Comparison of ENCODE assay signal across 1 cellular context in the genomic region with DNA sequence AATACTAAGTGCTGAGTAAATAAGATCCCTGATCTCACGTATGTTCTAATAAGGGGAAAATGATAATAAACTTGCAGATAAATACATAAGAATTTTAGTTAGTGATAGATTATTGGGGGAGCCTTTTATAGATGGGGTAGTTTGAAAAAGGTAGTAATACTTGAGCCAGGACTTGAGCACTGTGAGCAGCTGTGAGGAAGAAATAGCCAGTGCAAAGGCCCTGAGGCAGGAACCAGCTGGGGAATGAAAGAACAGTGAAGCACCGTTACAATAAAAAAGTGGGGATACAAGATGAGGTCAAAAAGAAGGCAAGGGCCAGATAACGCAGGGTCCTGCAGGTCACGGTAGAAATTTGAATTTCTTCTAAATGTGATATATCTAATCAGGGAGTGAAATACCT.
TF ChIP-seq lines count a peak whose summit lies in the region.

No MANE protein-coding gene starts in this region.

TF ChIP-seq in HepG2, 621 proteins besides CTCF, POLR2A, EP300 and RAD21 (continued from another document and continues in another):
- TF ChIP-seq, protein P1, sequence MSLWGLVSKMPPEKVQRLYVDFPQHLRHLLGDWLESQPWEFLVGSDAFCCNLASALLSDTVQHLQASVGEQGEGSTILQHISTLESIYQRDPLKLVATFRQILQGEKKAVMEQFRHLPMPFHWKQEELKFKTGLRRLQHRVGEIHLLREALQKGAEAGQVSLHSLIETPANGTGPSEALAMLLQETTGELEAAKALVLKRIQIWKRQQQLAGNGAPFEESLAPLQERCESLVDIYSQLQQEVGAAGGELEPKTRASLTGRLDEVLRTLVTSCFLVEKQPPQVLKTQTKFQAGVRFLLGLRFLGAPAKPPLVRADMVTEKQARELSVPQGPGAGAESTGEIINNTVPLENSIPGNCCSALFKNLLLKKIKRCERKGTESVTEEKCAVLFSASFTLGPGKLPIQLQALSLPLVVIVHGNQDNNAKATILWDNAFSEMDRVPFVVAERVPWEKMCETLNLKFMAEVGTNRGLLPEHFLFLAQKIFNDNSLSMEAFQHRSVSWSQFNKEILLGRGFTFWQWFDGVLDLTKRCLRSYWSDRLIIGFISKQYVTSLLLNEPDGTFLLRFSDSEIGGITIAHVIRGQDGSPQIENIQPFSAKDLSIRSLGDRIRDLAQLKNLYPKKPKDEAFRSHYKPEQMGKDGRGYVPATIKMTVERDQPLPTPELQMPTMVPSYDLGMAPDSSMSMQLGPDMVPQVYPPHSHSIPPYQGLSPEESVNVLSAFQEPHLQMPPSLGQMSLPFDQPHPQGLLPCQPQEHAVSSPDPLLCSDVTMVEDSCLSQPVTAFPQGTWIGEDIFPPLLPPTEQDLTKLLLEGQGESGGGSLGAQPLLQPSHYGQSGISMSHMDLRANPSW (CRISPR knock-in tag; IDR thresholded peaks at IDR 0.05; ENCODE audit: borderline replicate concordance), result no peak
- TF ChIP-seq ZNF747 (CRISPR knock-in tag; IDR thresholded peaks at IDR 0.05; ENCODE audit: borderline replicate concordance) (no peak), AGO1 (IDR thresholded peaks at IDR 0.05; ENCODE audit: low read depth, low read length, poor library complexity, severe bottlenecking) (no peak), MTA3 (CRISPR knock-in tag; IDR thresholded peaks at IDR 0.05) (no peak), TOE1 (CRISPR knock-in tag; IDR thresholded peaks at IDR 0.05) (no peak), ASH2L (IDR thresholded peaks at IDR 0.05; ENCODE audit: insufficient read length, low read depth, low read length) (no peak), KDM1A (CRISPR knock-in tag; IDR thresholded peaks at IDR 0.05) (peak; percentile 87), ZNF225 (CRISPR knock-in tag; IDR thresholded peaks at IDR 0.05) (no peak), RCOR2 (CRISPR knock-in tag; IDR thresholded peaks at IDR 0.05) (peak; percentile 88; the same call in 1 of the 2 replicates), ZNF343 (CRISPR knock-in tag; IDR thresholded peaks at IDR 0.05) (no peak), ZNF589 (CRISPR knock-in tag; conservative IDR thresholded peaks at IDR 0.05) (no peak), MBNL3 (CRISPR knock-in tag; conservative IDR thresholded peaks at IDR 0.05) (no peak), ZNF263 (CRISPR knock-in tag; IDR thresholded peaks at IDR 0.05) (no peak), TEAD2 (CRISPR knock-in tag; IDR thresholded peaks at IDR 0.05) (no peak), ZNF232 (CRISPR knock-in tag; IDR thresholded peaks at IDR 0.05; ENCODE audit: borderline replicate concordance) (no peak), ZNF781 (CRISPR knock-in tag; IDR thresholded peaks at IDR 0.05; ENCODE audit: borderline replicate concordance, not compliant biosample characterization) (no peak), ZSCAN22 (CRISPR knock-in tag; IDR thresholded peaks at IDR 0.05) (no peak), ZNF644 (CRISPR knock-in tag; IDR thresholded peaks at IDR 0.05; ENCODE audit: low read depth) (no peak), ZMAT3 (CRISPR knock-in tag; conservative IDR thresholded peaks at IDR 0.05) (no peak), ZNF761 (CRISPR knock-in tag; conservative IDR thresholded peaks at IDR 0.05) (no peak), CBX1 (IDR thresholded peaks at IDR 0.05; ENCODE audit: low read depth) (no peak), KAT8 (CRISPR knock-in tag; IDR thresholded peaks at IDR 0.05) (0 out of 2 replicates have a peak, but pooled peaks have one; percentile 12), ZNF234 (CRISPR knock-in tag; conservative IDR thresholded peaks at IDR 0.05) (no peak), YY1 (IDR thresholded peaks at IDR 0.05; ENCODE audit: insufficient read depth, insufficient replicate concordance, low read depth, low read length) (no peak), FOSL1 (CRISPR knock-in tag; IDR thresholded peaks at IDR 0.05; ENCODE audit: borderline replicate concordance) (no peak), TOPORS (CRISPR knock-in tag; IDR thresholded peaks at IDR 0.05) (no peak), GABPB1 (CRISPR knock-in tag; IDR thresholded peaks at IDR 0.05) (no peak)
- TF ChIP-seq, protein P2, sequence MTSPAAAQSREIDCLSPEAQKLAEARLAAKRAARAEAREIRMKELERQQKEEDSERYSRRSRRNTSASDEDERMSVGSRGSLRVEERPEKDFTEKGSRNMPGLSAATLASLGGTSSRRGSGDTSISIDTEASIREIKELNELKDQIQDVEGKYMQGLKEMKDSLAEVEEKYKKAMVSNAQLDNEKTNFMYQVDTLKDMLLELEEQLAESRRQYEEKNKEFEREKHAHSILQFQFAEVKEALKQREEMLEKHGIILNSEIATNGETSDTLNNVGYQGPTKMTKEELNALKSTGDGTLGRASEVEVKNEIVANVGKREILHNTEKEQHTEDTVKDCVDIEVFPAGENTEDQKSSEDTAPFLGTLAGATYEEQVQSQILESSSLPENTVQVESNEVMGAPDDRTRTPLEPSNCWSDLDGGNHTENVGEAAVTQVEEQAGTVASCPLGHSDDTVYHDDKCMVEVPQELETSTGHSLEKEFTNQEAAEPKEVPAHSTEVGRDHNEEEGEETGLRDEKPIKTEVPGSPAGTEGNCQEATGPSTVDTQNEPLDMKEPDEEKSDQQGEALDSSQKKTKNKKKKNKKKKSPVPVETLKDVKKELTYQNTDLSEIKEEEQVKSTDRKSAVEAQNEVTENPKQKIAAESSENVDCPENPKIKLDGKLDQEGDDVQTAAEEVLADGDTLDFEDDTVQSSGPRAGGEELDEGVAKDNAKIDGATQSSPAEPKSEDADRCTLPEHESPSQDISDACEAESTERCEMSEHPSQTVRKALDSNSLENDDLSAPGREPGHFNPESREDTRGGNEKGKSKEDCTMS (CRISPR knock-in tag; conservative IDR thresholded peaks at IDR 0.05), result no peak
- TF ChIP-seq, protein P3, sequence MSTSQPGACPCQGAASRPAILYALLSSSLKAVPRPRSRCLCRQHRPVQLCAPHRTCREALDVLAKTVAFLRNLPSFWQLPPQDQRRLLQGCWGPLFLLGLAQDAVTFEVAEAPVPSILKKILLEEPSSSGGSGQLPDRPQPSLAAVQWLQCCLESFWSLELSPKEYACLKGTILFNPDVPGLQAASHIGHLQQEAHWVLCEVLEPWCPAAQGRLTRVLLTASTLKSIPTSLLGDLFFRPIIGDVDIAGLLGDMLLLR (CRISPR knock-in tag; IDR thresholded peaks at IDR 0.05), result no peak
- TF ChIP-seq, protein P4, sequence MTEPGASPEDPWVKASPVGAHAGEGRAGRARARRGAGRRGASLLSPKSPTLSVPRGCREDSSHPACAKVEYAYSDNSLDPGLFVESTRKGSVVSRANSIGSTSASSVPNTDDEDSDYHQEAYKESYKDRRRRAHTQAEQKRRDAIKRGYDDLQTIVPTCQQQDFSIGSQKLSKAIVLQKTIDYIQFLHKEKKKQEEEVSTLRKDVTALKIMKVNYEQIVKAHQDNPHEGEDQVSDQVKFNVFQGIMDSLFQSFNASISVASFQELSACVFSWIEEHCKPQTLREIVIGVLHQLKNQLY (CRISPR knock-in tag; IDR thresholded peaks at IDR 0.05), result no peak
- TF ChIP-seq, protein P5, sequence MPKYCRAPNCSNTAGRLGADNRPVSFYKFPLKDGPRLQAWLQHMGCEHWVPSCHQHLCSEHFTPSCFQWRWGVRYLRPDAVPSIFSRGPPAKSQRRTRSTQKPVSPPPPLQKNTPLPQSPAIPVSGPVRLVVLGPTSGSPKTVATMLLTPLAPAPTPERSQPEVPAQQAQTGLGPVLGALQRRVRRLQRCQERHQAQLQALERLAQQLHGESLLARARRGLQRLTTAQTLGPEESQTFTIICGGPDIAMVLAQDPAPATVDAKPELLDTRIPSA (CRISPR knock-in tag; IDR thresholded peaks at IDR 0.05; ENCODE audit: borderline replicate concordance), result no peak
- TF ChIP-seq, protein P6, sequence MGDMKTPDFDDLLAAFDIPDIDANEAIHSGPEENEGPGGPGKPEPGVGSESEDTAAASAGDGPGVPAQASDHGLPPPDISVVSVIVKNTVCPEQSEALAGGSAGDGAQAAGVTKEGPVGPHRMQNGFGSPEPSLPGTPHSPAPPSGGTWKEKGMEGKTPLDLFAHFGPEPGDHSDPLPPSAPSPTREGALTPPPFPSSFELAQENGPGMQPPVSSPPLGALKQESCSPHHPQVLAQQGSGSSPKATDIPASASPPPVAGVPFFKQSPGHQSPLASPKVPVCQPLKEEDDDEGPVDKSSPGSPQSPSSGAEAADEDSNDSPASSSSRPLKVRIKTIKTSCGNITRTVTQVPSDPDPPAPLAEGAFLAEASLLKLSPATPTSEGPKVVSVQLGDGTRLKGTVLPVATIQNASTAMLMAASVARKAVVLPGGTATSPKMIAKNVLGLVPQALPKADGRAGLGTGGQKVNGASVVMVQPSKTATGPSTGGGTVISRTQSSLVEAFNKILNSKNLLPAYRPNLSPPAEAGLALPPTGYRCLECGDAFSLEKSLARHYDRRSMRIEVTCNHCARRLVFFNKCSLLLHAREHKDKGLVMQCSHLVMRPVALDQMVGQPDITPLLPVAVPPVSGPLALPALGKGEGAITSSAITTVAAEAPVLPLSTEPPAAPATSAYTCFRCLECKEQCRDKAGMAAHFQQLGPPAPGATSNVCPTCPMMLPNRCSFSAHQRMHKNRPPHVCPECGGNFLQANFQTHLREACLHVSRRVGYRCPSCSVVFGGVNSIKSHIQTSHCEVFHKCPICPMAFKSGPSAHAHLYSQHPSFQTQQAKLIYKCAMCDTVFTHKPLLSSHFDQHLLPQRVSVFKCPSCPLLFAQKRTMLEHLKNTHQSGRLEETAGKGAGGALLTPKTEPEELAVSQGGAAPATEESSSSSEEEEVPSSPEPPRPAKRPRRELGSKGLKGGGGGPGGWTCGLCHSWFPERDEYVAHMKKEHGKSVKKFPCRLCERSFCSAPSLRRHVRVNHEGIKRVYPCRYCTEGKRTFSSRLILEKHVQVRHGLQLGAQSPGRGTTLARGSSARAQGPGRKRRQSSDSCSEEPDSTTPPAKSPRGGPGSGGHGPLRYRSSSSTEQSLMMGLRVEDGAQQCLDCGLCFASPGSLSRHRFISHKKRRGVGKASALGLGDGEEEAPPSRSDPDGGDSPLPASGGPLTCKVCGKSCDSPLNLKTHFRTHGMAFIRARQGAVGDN (CRISPR knock-in tag; IDR thresholded peaks at IDR 0.05), result no peak
- TF ChIP-seq, protein P7, sequence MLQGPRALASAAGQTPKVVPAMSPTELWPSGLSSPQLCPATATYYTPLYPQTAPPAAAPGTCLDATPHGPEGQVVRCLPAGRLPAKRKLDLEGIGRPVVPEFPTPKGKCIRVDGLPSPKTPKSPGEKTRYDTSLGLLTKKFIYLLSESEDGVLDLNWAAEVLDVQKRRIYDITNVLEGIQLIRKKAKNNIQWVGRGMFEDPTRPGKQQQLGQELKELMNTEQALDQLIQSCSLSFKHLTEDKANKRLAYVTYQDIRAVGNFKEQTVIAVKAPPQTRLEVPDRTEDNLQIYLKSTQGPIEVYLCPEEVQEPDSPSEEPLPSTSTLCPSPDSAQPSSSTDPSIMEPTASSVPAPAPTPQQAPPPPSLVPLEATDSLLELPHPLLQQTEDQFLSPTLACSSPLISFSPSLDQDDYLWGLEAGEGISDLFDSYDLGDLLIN (CRISPR knock-in tag; IDR thresholded peaks at IDR 0.05; ENCODE audit: borderline replicate concordance), result no peak
- TF ChIP-seq, protein P8, sequence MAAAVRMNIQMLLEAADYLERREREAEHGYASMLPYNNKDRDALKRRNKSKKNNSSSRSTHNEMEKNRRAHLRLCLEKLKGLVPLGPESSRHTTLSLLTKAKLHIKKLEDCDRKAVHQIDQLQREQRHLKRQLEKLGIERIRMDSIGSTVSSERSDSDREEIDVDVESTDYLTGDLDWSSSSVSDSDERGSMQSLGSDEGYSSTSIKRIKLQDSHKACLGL (CRISPR knock-in tag; IDR thresholded peaks at IDR 0.05), result no peak
- TF ChIP-seq, protein P9, sequence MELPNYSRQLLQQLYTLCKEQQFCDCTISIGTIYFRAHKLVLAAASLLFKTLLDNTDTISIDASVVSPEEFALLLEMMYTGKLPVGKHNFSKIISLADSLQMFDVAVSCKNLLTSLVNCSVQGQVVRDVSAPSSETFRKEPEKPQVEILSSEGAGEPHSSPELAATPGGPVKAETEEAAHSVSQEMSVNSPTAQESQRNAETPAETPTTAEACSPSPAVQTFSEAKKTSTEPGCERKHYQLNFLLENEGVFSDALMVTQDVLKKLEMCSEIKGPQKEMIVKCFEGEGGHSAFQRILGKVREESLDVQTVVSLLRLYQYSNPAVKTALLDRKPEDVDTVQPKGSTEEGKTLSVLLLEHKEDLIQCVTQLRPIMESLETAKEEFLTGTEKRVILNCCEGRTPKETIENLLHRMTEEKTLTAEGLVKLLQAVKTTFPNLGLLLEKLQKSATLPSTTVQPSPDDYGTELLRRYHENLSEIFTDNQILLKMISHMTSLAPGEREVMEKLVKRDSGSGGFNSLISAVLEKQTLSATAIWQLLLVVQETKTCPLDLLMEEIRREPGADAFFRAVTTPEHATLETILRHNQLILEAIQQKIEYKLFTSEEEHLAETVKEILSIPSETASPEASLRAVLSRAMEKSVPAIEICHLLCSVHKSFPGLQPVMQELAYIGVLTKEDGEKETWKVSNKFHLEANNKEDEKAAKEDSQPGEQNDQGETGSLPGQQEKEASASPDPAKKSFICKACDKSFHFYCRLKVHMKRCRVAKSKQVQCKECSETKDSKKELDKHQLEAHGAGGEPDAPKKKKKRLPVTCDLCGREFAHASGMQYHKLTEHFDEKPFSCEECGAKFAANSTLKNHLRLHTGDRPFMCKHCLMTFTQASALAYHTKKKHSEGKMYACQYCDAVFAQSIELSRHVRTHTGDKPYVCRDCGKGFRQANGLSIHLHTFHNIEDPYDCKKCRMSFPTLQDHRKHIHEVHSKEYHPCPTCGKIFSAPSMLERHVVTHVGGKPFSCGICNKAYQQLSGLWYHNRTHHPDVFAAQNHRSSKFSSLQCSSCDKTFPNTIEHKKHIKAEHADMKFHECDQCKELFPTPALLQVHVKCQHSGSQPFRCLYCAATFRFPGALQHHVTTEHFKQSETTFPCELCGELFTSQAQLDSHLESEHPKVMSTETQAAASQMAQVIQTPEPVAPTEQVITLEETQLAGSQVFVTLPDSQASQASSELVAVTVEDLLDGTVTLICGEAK (IDR thresholded peaks at IDR 0.05), result no peak
- TF ChIP-seq, protein P9 (CRISPR knock-in tag; IDR thresholded peaks at IDR 0.05), result no peak
